ENCODE assay signal across 25 cellular contexts in the genomic region with DNA sequence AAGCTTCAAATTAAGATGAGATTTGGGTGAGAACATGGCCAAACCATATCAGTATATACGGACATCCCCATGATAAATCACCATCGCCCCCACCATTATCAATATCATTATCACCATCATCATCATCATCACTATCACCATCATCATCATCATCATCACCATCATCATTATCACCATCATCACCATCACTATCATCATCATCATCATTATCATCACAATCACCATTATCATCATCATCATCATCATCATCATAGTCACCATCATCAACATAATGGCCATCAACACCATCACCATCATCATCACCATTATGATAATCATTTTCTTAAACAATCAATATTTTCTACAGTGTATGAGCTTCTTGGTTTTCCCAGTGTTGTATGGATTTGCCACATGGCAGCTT.
"Had no signal": no experiment of that assay in that cellular context is flagged by ENCODE, and none has a peak within 500 bp of the region (broad histone marks: within the 10 kb centered on the region; RNA-seq: fewer than 3 reads in every experiment).

No MANE protein-coding gene starts in this region.

- FAIRE-seq: K562, RCC 7860 had no signal

- H3K4me1 ChIP-seq: SJSA1 had no signal

- H3K9ac ChIP-seq: KMS-11 had no signal

- H3K27me3 ChIP-seq: SJSA1 had no signal

- H3K4me3 Mint-ChIP-seq: IgD-negative memory B cell had no signal

- H3K27me3 Mint-ChIP-seq: IgD-negative memory B cell had no signal

- ATAC-seq: K562 had no signal

- H3K4me2 ChIP-seq: KMS-11 had no signal

- H3K4me3 ChIP-seq: K562, SJSA1, SK-N-MC had no signal

- H3K4me1 Mint-ChIP-seq: IgD-negative memory B cell had no signal

- DNase-seq: Kasumi-1, MM.1S, NCI-H1092 treated with DMSO at 0.1 percent for 48 hours, NCI-H1436, NCI-H187, NCI-H2029, NCI-H2081 treated with DMSO at 0.1 percent for 48 hours, NCI-H2171, NCI-H226, NCI-H446, NCI-H510A, NCI-H524 treated with DMSO at 0.1 percent for 48 hours, NCI-H69, NCI-H774, Right ventricle myocardium superior, RPMI8226, SIG-M5, SW 1271, T-helper 1 cell had no signal

- H3K36me3 Mint-ChIP-seq: IgD-negative memory B cell had no signal

- H3K27ac ChIP-seq: KMS-11, SJSA1, SK-N-MC had no signal

- H3K36me3 ChIP-seq: SJSA1 had no signal

- H3K9me3 ChIP-seq: SJSA1 had no signal
